17 cellular contexts compared by ENCODE assay signal in the genomic region with DNA sequence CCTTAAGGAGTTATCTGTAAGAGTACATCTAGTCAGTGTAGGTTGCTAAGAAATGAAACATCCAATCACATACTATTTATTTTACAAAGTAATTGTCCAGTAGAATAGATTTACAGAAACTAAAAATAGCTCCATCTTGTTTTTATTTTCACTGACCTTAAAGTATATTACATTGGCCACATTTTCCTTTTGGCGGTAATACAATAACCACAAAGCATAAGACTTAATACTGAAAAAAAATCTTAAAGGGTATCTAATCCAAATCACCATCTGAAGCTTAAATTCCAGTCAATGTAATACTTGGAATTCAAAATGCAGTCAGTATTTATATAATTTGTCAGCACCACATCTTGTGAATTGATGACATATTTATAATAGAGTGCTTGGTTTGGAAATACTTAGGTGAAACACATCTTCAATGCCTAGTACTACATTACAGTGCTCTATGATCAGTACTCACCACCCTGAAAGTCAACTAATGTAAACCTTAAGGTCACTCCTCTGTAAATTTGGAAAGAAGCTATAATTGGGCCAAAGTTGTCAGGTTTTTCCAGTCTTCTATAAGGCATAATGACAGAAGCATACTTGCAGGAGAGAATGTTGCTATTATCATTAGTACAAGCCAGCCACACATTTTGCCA. TPM values are rescaled to one million over a fixed set of nuclear protein-coding genes. Genes with fewer than 3 reads are reported as not detected.
DNase-seq lines count a peak whose midpoint lies in the region; ATAC-seq, FAIRE-seq and TF ChIP-seq lines count a peak whose summit lies in the region.
"Had no signal": no experiment of that assay in that cellular context is flagged by ENCODE, and none has a peak within 500 bp of the region (broad histone marks: within the 10 kb centered on the region; RNA-seq: fewer than 3 reads in every experiment).

No MANE protein-coding gene starts in this region.

- no peak for TF ChIP-seq EP300 in K562 (IDR thresholded peaks at IDR 0.05; ENCODE audit: low read length)

- in situ Hi-C loops in K562 (cut with MboI) = no loop called here

- no peak overlapping the region for H2AFZ ChIP-seq in K562 (ENCODE audit: low read depth, low read length)

- no peak overlapping the region for H3K9ac ChIP-seq in K562 (ENCODE audit: insufficient read depth in 1 of 2, low read depth in 2 of 2, low read length in 2 of 2)

- CTCF ChIA-PET in K562 (lab: Yijun Ruan, JAX; ENCODE audit: low intra/inter-chr PET ratio) = no interaction called here

- intact Hi-C loops in left ventricle myocardium inferior (cut with micrococcal nuclease) (no loop called here), cardiac septum (cut with DNase I) (no loop called here), K562 (cut with micrococcal nuclease) (no loop called here), left lung (cut with DNase I) (no loop called here)

- H3K27ac ChIP-seq in left ventricle myocardium inferior (replicated peaks) (peak overlapping the region; percentile 65), K562 (ENCODE audit: extremely low read depth, low read depth, low read length) (no peak overlapping the region), left lung (no peak overlapping the region)
- H3K27ac ChIP-seq: brain microvascular endothelial cell, VCaP had no signal

- no peaks in the 10 kb centered on the region for H4K20me1 ChIP-seq in K562 (replicated peaks; ENCODE audit: control insufficient read depth, insufficient read depth, low read length)

- H3K79me2 ChIP-seq in K562 (ENCODE audit: control insufficient read depth, insufficient read depth, low read length) = peaks cover 59% of the 10 kb centered on the region

- H3K9me3 ChIP-seq in left ventricle myocardium inferior (replicated peaks) (no peaks in the 10 kb centered on the region), K562 (replicated peaks; ENCODE audit: control insufficient read depth, insufficient read depth, low read depth, low read length) (no peaks in the 10 kb centered on the region), left lung (no peaks in the 10 kb centered on the region)

- TF ChIP-seq CTCF in left ventricle myocardium inferior (IDR thresholded peaks at IDR 0.05; ENCODE audit: borderline replicate concordance) (no peak), K562 (IDR thresholded peaks at IDR 0.05 in 2 of 3, conservative IDR thresholded peaks at IDR 0.05 in 1 of 3; ENCODE audit: insufficient read depth in 2 of 3, low read depth in 1 of 3, low read length in 3 of 3) (no peak), left lung (IDR thresholded peaks at IDR 0.05) (no peak)

- TF ChIP-seq POLR2A in K562 (conservative IDR thresholded peaks at IDR 0.05) = no peak

- peaks cover 14% of the 10 kb centered on the region for H3K36me3 ChIP-seq in left ventricle myocardium inferior
- peaks cover 66% of the 10 kb centered on the region for H3K36me3 ChIP-seq in K562 (ENCODE audit: control insufficient read depth, insufficient read depth, low read length)
- H3K36me3 ChIP-seq in left lung = no peaks in the 10 kb centered on the region
- H3K36me3 ChIP-seq: brain microvascular endothelial cell had no signal

- H3K9me1 ChIP-seq in K562 (ENCODE audit: control insufficient read depth, insufficient read depth, low read length) = no peaks in the 10 kb centered on the region

- H3K4me1 ChIP-seq in left ventricle myocardium inferior (peaks cover 80% of the 10 kb centered on the region), K562 (replicated peaks in 1 of 2; ENCODE audit: control insufficient read depth in 2 of 2, insufficient read depth in 2 of 2, low read length in 2 of 2) (no peaks in the 10 kb centered on the region; a peak in 1 of 5 replicates), left lung (peaks cover 0 to 14% of the 10 kb centered on the region in 2 donors)

- no peak for FAIRE-seq in K562 (lab: Jason Lieb, UNC)

- no TSS peak for BruUV-seq in K562 (replicated peaks; lab: Mats Ljungman, UMichigan)

- H3K27me3 ChIP-seq in left ventricle myocardium inferior (ENCODE audit: low read depth) = no peaks in the 10 kb centered on the region
- no peaks in the 10 kb centered on the region for H3K27me3 ChIP-seq in K562 (ENCODE audit: control insufficient read depth in 2 of 2, insufficient read depth in 2 of 2, low read length in 2 of 2)
- no peaks in the 10 kb centered on the region for H3K27me3 ChIP-seq in left lung
- H3K27me3 ChIP-seq: brain microvascular endothelial cell had no signal

- ATAC-seq in K562 = peak; percentile 44
- ATAC-seq in left lung = peak; percentile 45

- DNase-seq in left ventricle myocardium inferior (no peak), cardiac septum (ENCODE audit: low spot score) (no peak), K562 (ENCODE audit: extremely low read depth in 1 of 4, low spot score in 3 of 4) (no peak), left lung (no peak), NCI-H446 treated with DMSO at 0.1 percent for 48 hours (lab: John Stamatoyannopoulos, UW) (no peak), NCI-H446 (lab: John Stamatoyannopoulos, UW) (no peak), NCI-H2029 treated with DMSO at 0.1 percent for 48 hours (lab: John Stamatoyannopoulos, UW) (no peak), SKM-1 treated with dmso at 0.1 percent for 144 hours (lab: John Stamatoyannopoulos, UW; ENCODE audit: unreplicated experiment) (no peak)
- DNase-seq: activated CD8-positive, alpha-beta memory T cell treated with anti-CD3 and anti-CD28 coated beads for 24 hours; activated effector memory CD4-positive, alpha-beta T cell treated with Interleukin-2 at 50 U/mL for 16 hours; brain microvascular endothelial cell; Calu3; effector CD8-positive, alpha-beta T cell; immature natural killer cell; NCI-H510A; posterior cingulate gyrus had no signal

- POLR2A ChIA-PET in K562 (lab: Yijun Ruan, JAX) = interaction anchor here (0.6 to 1.7 kb wide), 7 partner anchors 8 to 408 kb away, joined by 3 to 9 read pairs (median 4); no protein-coding TSS in a partner anchor

- no peak overlapping the region for H3K4me3 ChIP-seq in left ventricle myocardium inferior
- no peak overlapping the region for H3K4me3 ChIP-seq in K562
- no peak overlapping the region for H3K4me3 ChIP-seq in left lung

- no peak for TF ChIP-seq RAD21 in K562 (CRISPR knock-in tag; conservative IDR thresholded peaks at IDR 0.05 in 1 of 2, IDR thresholded peaks at IDR 0.05 in 1 of 2)

- no peak overlapping the region for H3K4me2 ChIP-seq in K562 (ENCODE audit: insufficient read depth, low read length)

- WGBS in K562 (ENCODE audit: insufficient coverage, low coverage, missing lambda C conversion rate) = 95% methylated on average over 1 of the region's 1 CpG

TF ChIP-seq in K562, 482 proteins besides CTCF, POLR2A, EP300 and RAD21 (continues in another document):
- TF ChIP-seq, protein P1, sequence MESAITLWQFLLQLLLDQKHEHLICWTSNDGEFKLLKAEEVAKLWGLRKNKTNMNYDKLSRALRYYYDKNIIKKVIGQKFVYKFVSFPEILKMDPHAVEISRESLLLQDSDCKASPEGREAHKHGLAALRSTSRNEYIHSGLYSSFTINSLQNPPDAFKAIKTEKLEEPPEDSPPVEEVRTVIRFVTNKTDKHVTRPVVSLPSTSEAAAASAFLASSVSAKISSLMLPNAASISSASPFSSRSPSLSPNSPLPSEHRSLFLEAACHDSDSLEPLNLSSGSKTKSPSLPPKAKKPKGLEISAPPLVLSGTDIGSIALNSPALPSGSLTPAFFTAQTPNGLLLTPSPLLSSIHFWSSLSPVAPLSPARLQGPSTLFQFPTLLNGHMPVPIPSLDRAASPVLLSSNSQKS (CRISPR knock-in tag; IDR thresholded peaks at IDR 0.05) = no peak
- TF ChIP-seq KDM1A (IDR thresholded peaks at IDR 0.05) (no peak), FOXJ2 (tag; IDR thresholded peaks at IDR 0.05) (no peak), SAFB (IDR thresholded peaks at IDR 0.05; ENCODE audit: borderline replicate concordance, low read depth, low read length) (no peak)

RNA-seq across cellular contexts. Expression of a gene that starts 8.9 kb away (rescaled TPM):
- 28.9 TPM for total RNA-seq in left ventricle myocardium inferior
- 36.5 TPM for total RNA-seq in cardiac septum
- total RNA-seq in K562 (2011; cell fraction: chromatin; rRNA removed; ENCODE audit: low replicate concordance) = 32.4 and 48.1 TPM in 2 replicates
- 19.8 and 24.7 TPM in 2 replicates for total RNA-seq in K562 (2011; cell fraction: nucleolus; rRNA removed)
- total RNA-seq in K562 (2011; cell fraction: nucleoplasm; rRNA removed) = 20.9 and 23.6 TPM in 2 replicates
- total RNA-seq in K562 (2014; rRNA removed) = 41.1 and 41.4 TPM in 2 replicates
- total RNA-seq in K562 (2014; rRNA removed; fragmentation: Illumina TruSeq; extraction: Trizol) = 57.0 and 64.3 TPM in 2 replicates
- 48.7 and 52.6 TPM in 2 replicates for total RNA-seq in K562 (2015; rRNA removed; fragmentation: Illumina TruSeq; extraction: Trizol)
- 43.7 and 44.0 TPM in 2 replicates for total RNA-seq in K562 (2021)
- 58.5 and 71.5 TPM in 2 replicates for polyA plus RNA-seq in K562 (2011; rRNA removed)
- polyA plus RNA-seq in K562 (2011; cell fraction: cytosol; rRNA removed) = 17.1 and 33.8 TPM in 2 replicates
- polyA plus RNA-seq in K562 (2011; cell fraction: nucleus; rRNA removed) = 37.1 and 45.7 TPM in 2 replicates
- polyA plus RNA-seq in K562 (2012) = 42.1 and 43.9 TPM in 2 replicates
- polyA plus RNA-seq in K562 (2014; fragmentation: Illumina TruSeq; extraction: Trizol) = 45.7 and 48.8 TPM in 2 replicates
- polyA plus RNA-seq in K562 (2014; fragmentation: Nextera tagmentation; extraction: Ambion mirVana) = 10 to 100 TPM; 38.9 to 70.3 TPM
- 45.7 and 48.4 TPM in 2 replicates for polyA plus RNA-seq in K562 (2014; rRNA removed)
- polyA minus RNA-seq in K562 (2011; rRNA and poly(A)+ RNA removed) = 78.8 and 85.3 TPM in 2 replicates
- 22.1 and 26.2 TPM in 2 replicates for polyA minus RNA-seq in K562 (2011; cell fraction: cytosol; rRNA and poly(A)+ RNA removed)
- 21.3 and 34.0 TPM in 2 replicates for polyA minus RNA-seq in K562 (2011; cell fraction: nucleus; rRNA and poly(A)+ RNA removed)
- 10 to 100 TPM; 11.8 to 12.2 TPM for total RNA-seq in left lung

RNA-seq across cellular contexts. Expression of a gene that starts 9.3 kb away (rescaled TPM):
- 308 TPM for total RNA-seq in left ventricle myocardium inferior
- total RNA-seq in cardiac septum = 285 TPM
- total RNA-seq in K562 (2011; cell fraction: chromatin; rRNA removed; ENCODE audit: low replicate concordance) = 46.8 and 66.2 TPM in 2 replicates
- 32.0 and 35.4 TPM in 2 replicates for total RNA-seq in K562 (2011; cell fraction: nucleolus; rRNA removed)
- 50.6 and 71.3 TPM in 2 replicates for total RNA-seq in K562 (2011; cell fraction: nucleoplasm; rRNA removed)
- 133 and 168 TPM in 2 replicates for total RNA-seq in K562 (2014; rRNA removed)
- total RNA-seq in K562 (2014; rRNA removed; fragmentation: Illumina TruSeq; extraction: Trizol) = 188 and 204 TPM in 2 replicates
- total RNA-seq in K562 (2015; rRNA removed; fragmentation: Illumina TruSeq; extraction: Trizol) = 163 and 167 TPM in 2 replicates
- total RNA-seq in K562 (2021) = 146 and 159 TPM in 2 replicates
- polyA plus RNA-seq in K562 (2011; rRNA removed) = 140 and 155 TPM in 2 replicates
- 65.1 and 82.4 TPM in 2 replicates for polyA plus RNA-seq in K562 (2011; cell fraction: cytosol; rRNA removed)
- polyA plus RNA-seq in K562 (2011; cell fraction: nucleus; rRNA removed) = 52.4 and 74.8 TPM in 2 replicates
- polyA plus RNA-seq in K562 (2012) = 130 and 147 TPM in 2 replicates
- polyA plus RNA-seq in K562 (2014; fragmentation: Illumina TruSeq; extraction: Trizol) = 222 and 244 TPM in 2 replicates
- polyA plus RNA-seq in K562 (2014; fragmentation: Nextera tagmentation; extraction: Ambion mirVana) = 100 to 1,000 TPM; 251 to 316 TPM
- polyA plus RNA-seq in K562 (2014; rRNA removed) = 137 and 173 TPM in 2 replicates
- 77.1 and 82.6 TPM in 2 replicates for polyA minus RNA-seq in K562 (2011; rRNA and poly(A)+ RNA removed)
- polyA minus RNA-seq in K562 (2011; cell fraction: cytosol; rRNA and poly(A)+ RNA removed) = 80.0 and 90.3 TPM in 2 replicates
- 16.7 and 29.4 TPM in 2 replicates for polyA minus RNA-seq in K562 (2011; cell fraction: nucleus; rRNA and poly(A)+ RNA removed)
- total RNA-seq in left lung = 10 to 100 TPM; 39.7 to 50.8 TPM
